ENCODE assay signal across 8 cellular contexts in the genomic region with DNA sequence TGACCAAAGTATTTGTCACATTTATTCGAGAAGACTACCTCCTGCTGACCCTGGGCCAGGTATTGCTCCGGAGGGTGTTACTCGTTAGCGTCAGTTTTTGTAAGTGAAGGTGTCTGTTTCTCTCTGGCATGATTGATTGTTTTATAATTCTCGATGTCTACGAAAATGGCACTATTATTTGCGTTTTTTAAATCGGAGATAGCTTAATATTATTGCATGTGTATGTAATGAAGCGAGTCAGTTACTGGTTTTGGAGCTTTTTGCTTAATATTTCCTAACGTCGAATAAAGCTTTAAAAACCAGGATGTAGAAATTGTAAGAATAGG. TPM values are rescaled to one million over a fixed set of nuclear protein-coding genes. Genes with fewer than 3 reads are reported as not detected.
A peak's percentile ranks its signal among the peaks of the same experiment; 100 is the strongest.
DNase-seq lines count a peak whose midpoint lies in the region; ATAC-seq, FAIRE-seq and TF ChIP-seq lines count a peak whose summit lies in the region.

No MANE protein-coding gene starts in this region.

- H3K4me3 ChIP-seq in HUES6 (ENCODE audit: low read depth, low read length), result peak overlapping the region; percentile 97
- peak overlapping the region; percentile 86 to 89 for H3K4me3 ChIP-seq in cardiac fibroblast (replicated peaks in 1 of 2; ENCODE audit: low read depth in 2 of 2, low read length in 2 of 2)
- peak overlapping the region; percentile 87 to 96 for H3K4me3 ChIP-seq in mucosa of rectum (ENCODE audit: low read length in 2 of 2)

- FAIRE-seq in GM12891 (lab: Jason Lieb, UNC), result no peak

- ATAC-seq in GM21825 (IDR thresholded peaks at IDR 0.05; ENCODE audit: unreplicated experiment), result no peak

- H3K36me3 ChIP-seq in HUES6 (ENCODE audit: control insufficient read depth, insufficient read depth, low read length) (peaks cover 1% of the 10 kb centered on the region), mucosa of rectum (ENCODE audit: control insufficient read depth in 2 of 2, insufficient read depth in 2 of 2, low read length in 2 of 2) (no peaks in the 10 kb centered on the region)

- no peaks in the 10 kb centered on the region for H3K9me3 ChIP-seq in HUES6 (ENCODE audit: control insufficient read depth, insufficient read depth, low read depth, low read length)
- H3K9me3 ChIP-seq in mucosa of rectum (ENCODE audit: control insufficient read depth in 2 of 2, low read length in 2 of 2), result no peaks in the 10 kb centered on the region

- H3K9ac ChIP-seq in HUES6 (ENCODE audit: low read length) (peak overlapping the region; percentile 94), mucosa of rectum (ENCODE audit: low read depth in 1 of 2, low read length in 2 of 2) (peak overlapping the region; percentile 93)

- no peak for TF ChIP-seq POLR2A in GM12891 (IDR thresholded peaks at IDR 0.05; ENCODE audit: low read depth, low read length)

- no peaks in the 10 kb centered on the region for H3K27me3 ChIP-seq in HUES6 (ENCODE audit: control insufficient read depth, insufficient read depth, low read length)
- no peaks in the 10 kb centered on the region for H3K27me3 ChIP-seq in mucosa of rectum (ENCODE audit: control insufficient read depth in 2 of 2, insufficient read depth in 2 of 2, low read length in 2 of 2)

- DNase-seq in cardiac fibroblast (ENCODE audit: low read depth in 2 of 2) (no peak), AG08396 (ENCODE audit: low spot score) (no peak), GM12891 (ENCODE audit: insufficient read length, low spot score) (no peak), NCI-H345 treated with DMSO at 0.1 percent for 48 hours (lab: John Stamatoyannopoulos, UW; ENCODE audit: unreplicated experiment) (no peak)

- no peak; the same call in 1 of the 2 replicates for TF ChIP-seq CTCF in 22Rv1 (IDR thresholded peaks at IDR 0.05)
- no peak for TF ChIP-seq CTCF in cardiac fibroblast (IDR thresholded peaks at IDR 0.05; ENCODE audit: low read depth, low read length)

- H3K4me1 ChIP-seq in HUES6 (ENCODE audit: control insufficient read depth, insufficient read depth, low read length) (peaks cover 15% of the 10 kb centered on the region), mucosa of rectum (ENCODE audit: control insufficient read depth in 2 of 2, insufficient read depth in 2 of 2, low read length in 2 of 2) (peaks cover 0 to 8% of the 10 kb centered on the region in 2 donors)

- H3K27ac ChIP-seq in 22Rv1 (peak overlapping the region; percentile 86), HUES6 (ENCODE audit: low read depth, low read length) (peak overlapping the region; percentile 89), mucosa of rectum (ENCODE audit: low read depth in 2 of 2, low read length in 2 of 2) (peak overlapping the region; percentile 90 to 94)

TF ChIP-seq in GM12891, 5 proteins besides CTCF, POLR2A, EP300 and RAD21:
- TF ChIP-seq PAX5 (IDR thresholded peaks at IDR 0.05; ENCODE audit: insufficient read depth, low read length, severe bottlenecking) (no peak), TAF1 (IDR thresholded peaks at IDR 0.05; ENCODE audit: low read depth, low read length) (no peak), SPI1 (IDR thresholded peaks at IDR 0.05; ENCODE audit: low read depth, low read length) (no peak), POLR2AphosphoS5 (IDR thresholded peaks at IDR 0.05; ENCODE audit: low read depth, low read length) (no peak), POU2F2 (IDR thresholded peaks at IDR 0.05; ENCODE audit: low read depth, low read length) (no peak)

RNA-seq across cellular contexts. Expression of gene DZIP3, which starts 0.4 kb away (rescaled TPM):
- polyA plus RNA-seq in GM12891 (2012; ENCODE audit: low read depth, missing spikeins), result 9.9 TPM

RNA-seq across cellular contexts. Expression of gene CIP2A, which starts 0.7 kb away (rescaled TPM):
- 8.3 TPM for polyA plus RNA-seq in GM12891 (2012; ENCODE audit: low read depth, missing spikeins)
